Comparison of ENCODE assay signal across 17 cellular contexts in genomic region chrX:43269201-43269600, GRCh38.
"Had no signal": no experiment of that assay in that cellular context is flagged by ENCODE, and none has a peak within 500 bp of the region (broad histone marks: within the 10 kb centered on the region; RNA-seq: fewer than 3 reads in every experiment).

No MANE protein-coding gene starts in this region.

- H3K27me3 Mint-ChIP-seq: activated CD4-positive, alpha-beta memory T cell treated with anti-CD3 and anti-CD28 coated beads, Interleukin-2, amount 10 ng/mL, durations not matched to agents 7 days and 5 days; activated naive CD8-positive, alpha-beta T cell treated with anti-CD3 and anti-CD28 coated beads, Interleukin-2, amount 50 U/mL, for 24 hours; central memory CD8-positive, alpha-beta T cell; dendritic cell treated with granulocyte-macrophage colony-stimulating factor and Interleukin-4, amounts not matched to agents 40 ng/mL and 50 ng/mL, for 4 days; stimulated activated naive CD8-positive, alpha-beta T cell treated with anti-CD3 and anti-CD28 coated beads, Interleukin-15, amount 100 ng/mL, for 72 hours had no signal

- H3K27me3 ChIP-seq: ovary had no signal

- H3K4me1 Mint-ChIP-seq: activated CD4-positive, alpha-beta memory T cell treated with anti-CD3 and anti-CD28 coated beads, Interleukin-2, amount 10 ng/mL, durations not matched to agents 7 days and 5 days; activated naive CD8-positive, alpha-beta T cell treated with anti-CD3 and anti-CD28 coated beads, Interleukin-2, amount 50 U/mL, for 24 hours; central memory CD8-positive, alpha-beta T cell; endodermal cell; neural crest cell; stimulated activated naive CD8-positive, alpha-beta T cell treated with anti-CD3 and anti-CD28 coated beads, Interleukin-15, amount 100 ng/mL, for 72 hours had no signal

- FAIRE-seq: frontal cortex had no signal

- H3K27ac Mint-ChIP-seq: activated CD4-positive, alpha-beta memory T cell treated with anti-CD3 and anti-CD28 coated beads, Interleukin-2, amount 10 ng/mL, durations not matched to agents 7 days and 5 days; activated naive CD8-positive, alpha-beta T cell treated with anti-CD3 and anti-CD28 coated beads, Interleukin-2, amount 50 U/mL, for 24 hours; dendritic cell treated with granulocyte-macrophage colony-stimulating factor and Interleukin-4, amounts not matched to agents 40 ng/mL and 50 ng/mL, for 4 days; endodermal cell; mesothelial cell of epicardium; stimulated activated naive CD8-positive, alpha-beta T cell treated with anti-CD3 and anti-CD28 coated beads, Interleukin-15, amount 100 ng/mL, for 72 hours had no signal

- H3K27ac ChIP-seq: ovary, VCaP had no signal

- H3K4me3 Mint-ChIP-seq: activated CD4-positive, alpha-beta memory T cell treated with anti-CD3 and anti-CD28 coated beads, Interleukin-2, amount 10 ng/mL, durations not matched to agents 7 days and 5 days; activated naive CD8-positive, alpha-beta T cell treated with anti-CD3 and anti-CD28 coated beads, Interleukin-2, amount 50 U/mL, for 24 hours; central memory CD8-positive, alpha-beta T cell; dendritic cell treated with granulocyte-macrophage colony-stimulating factor and Interleukin-4, amounts not matched to agents 40 ng/mL and 50 ng/mL, for 4 days; endodermal cell; mesothelial cell of epicardium; neural crest cell; stimulated activated naive CD8-positive, alpha-beta T cell treated with anti-CD3 and anti-CD28 coated beads, Interleukin-15, amount 100 ng/mL, for 72 hours had no signal

- H3K36me3 Mint-ChIP-seq: mesothelial cell of epicardium had no signal

- DNase-seq: activated CD4-positive, alpha-beta memory T cell treated with anti-CD3 and anti-CD28 coated beads, Interleukin-2, amount 10 ng/mL, durations not matched to agents 7 days and 5 days; activated naive CD4-positive, alpha-beta T cell treated with Interleukin-2 at 50 U/mL for 16 hours; activated naive CD8-positive, alpha-beta T cell treated with anti-CD3 and anti-CD28 coated beads, Interleukin-2, amount 50 U/mL, for 24 hours; endodermal cell; kidney glomerular epithelial cell; ovary; stimulated activated CD4-positive, alpha-beta T cell treated with anti-CD3 and anti-CD28 coated beads, Interleukin-15, amount 100 ng/mL, for 24 hours; stimulated activated CD4-positive, alpha-beta T cell treated with anti-CD3 and anti-CD28 coated beads, Interleukin-4, amount 100 ng/mL, for 4 hours; stimulated activated naive CD8-positive, alpha-beta T cell treated with anti-CD3 and anti-CD28 coated beads, Interleukin-15, amount 100 ng/mL, for 72 hours; T1000 had no signal

- H3K4me3 ChIP-seq: ovary had no signal

- H3K9me3 ChIP-seq: ovary had no signal

- ATAC-seq: activated naive CD8-positive, alpha-beta T cell treated with anti-CD3 and anti-CD28 coated beads, Interleukin-2, amount 50 U/mL, for 24 hours; esophagus mucosa; stimulated activated naive CD8-positive, alpha-beta T cell treated with anti-CD3 and anti-CD28 coated beads, Interleukin-15, amount 100 ng/mL, for 72 hours had no signal

- H3K36me3 ChIP-seq: ovary had no signal
